1 cellular context compared by ENCODE assay signal in the genomic region with DNA sequence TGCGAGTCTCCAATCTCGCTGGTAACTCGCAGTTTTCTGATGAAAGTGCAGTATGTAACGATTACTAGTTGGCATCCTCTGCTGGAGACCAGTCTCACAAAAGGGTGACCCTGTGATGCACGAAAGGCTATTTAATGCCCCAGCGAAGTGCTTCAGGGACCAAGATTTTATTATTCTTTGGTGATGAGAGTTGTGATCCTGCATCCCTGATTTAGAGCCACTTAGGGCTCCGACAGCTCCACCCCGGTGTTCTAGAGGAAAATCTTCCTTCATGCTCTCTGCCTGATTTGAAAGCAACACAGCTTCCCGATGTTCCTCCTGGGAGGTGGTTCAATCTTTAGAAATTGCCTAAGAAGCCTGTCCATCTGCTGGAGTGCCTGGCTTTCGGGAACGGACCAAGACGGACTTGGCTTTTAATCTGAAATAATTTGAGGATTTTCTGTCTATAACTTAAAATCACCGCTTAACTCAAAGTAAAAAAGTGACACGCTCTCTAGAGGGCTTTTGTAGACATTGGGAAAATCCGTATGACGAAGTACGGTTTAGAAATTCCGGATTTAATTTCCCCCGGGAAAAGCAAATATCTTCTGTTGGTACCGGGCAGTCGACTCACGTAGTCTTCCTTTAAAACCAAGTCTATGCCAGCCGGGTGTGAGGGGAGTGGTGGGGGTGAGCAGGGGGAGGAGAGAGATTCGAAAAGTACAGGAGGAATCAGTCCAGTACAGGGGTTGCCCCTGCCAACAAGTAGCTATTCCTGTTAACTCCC.
TF ChIP-seq lines count a peak whose summit lies in the region.

No MANE protein-coding gene starts in this region.

TF ChIP-seq in HCT116, 20 proteins besides CTCF, POLR2A, EP300 and RAD21 (continued from another document):
- TF ChIP-seq MAX (IDR thresholded peaks at IDR 0.05) (no peak), CEBPB (IDR thresholded peaks at IDR 0.05; ENCODE audit: low read depth) (no peak), EZH2 (IDR thresholded peaks at IDR 0.05) (no peak), ZFX (IDR thresholded peaks at IDR 0.05) (no peak), ATF3 (IDR thresholded peaks at IDR 0.05) (no peak), YY1 (IDR thresholded peaks at IDR 0.05; ENCODE audit: extremely low read depth, insufficient replicate concordance, low read depth, low read length) (no peak), ZNF274 (IDR thresholded peaks at IDR 0.05; ENCODE audit: low read depth, low read length) (no peak), POLR2AphosphoS5 (IDR thresholded peaks at IDR 0.05; ENCODE audit: low read depth, low read length) (no peak), SP1 (IDR thresholded peaks at IDR 0.05; ENCODE audit: low read depth) (no peak), TCF7L2 (IDR thresholded peaks at IDR 0.05; ENCODE audit: borderline replicate concordance, extremely low read depth, insufficient read depth, insufficient read length) (no peak), ELF1 (IDR thresholded peaks at IDR 0.05; ENCODE audit: borderline replicate concordance, low read depth) (no peak)
